1 cellular context compared by ENCODE assay signal in genomic region chr1:104780470-104781078, GRCh38.
TF ChIP-seq lines count a peak whose summit lies in the region.

No MANE protein-coding gene starts in this region.

TF ChIP-seq in SK-N-SH treated with all-trans-retinoic acid at 6 μM for 48 hours, 23 proteins besides CTCF, POLR2A, EP300 and RAD21 (continued from another document):
- no peak for TF ChIP-seq CSDC2 (CRISPR knock-in tag; IDR thresholded peaks at IDR 0.05)
- no peak for TF ChIP-seq PATZ1 (CRISPR knock-in tag; IDR thresholded peaks at IDR 0.05; ENCODE audit: borderline replicate concordance)
- no peak for TF ChIP-seq ZFP3 (CRISPR knock-in tag; IDR thresholded peaks at IDR 0.05)
- no peak for TF ChIP-seq CREB5 (CRISPR knock-in tag; IDR thresholded peaks at IDR 0.05; ENCODE audit: low read depth)
TF ChIP-seq in SK-N-SH treated with all-trans-retinoic acid at 6 μM for 48 hours: peak in this region for 0.
